ENCODE assay signal across 8 cellular contexts in genomic region chr3:177281292-177281942, GRCh38.
A peak's percentile ranks its signal among the peaks of the same experiment; 100 is the strongest.
DNase-seq lines count a peak whose midpoint lies in the region; ATAC-seq and FAIRE-seq lines count a peak whose summit lies in the region.
"Had no signal": no experiment of that assay in that cellular context is flagged by ENCODE, and none has a peak within 500 bp of the region (broad histone marks: within the 10 kb centered on the region; RNA-seq: fewer than 3 reads in every experiment).

No MANE protein-coding gene starts in this region.

- no peak overlapping the region for H3K4me3 ChIP-seq in HAP-1

- in situ Hi-C loops in KBM-7 (cut with MboI; ENCODE audit: low pct_unique_long_range_greater_than_20kb, low sequenced_read_pairs) = no loop called here
- in situ Hi-C loops in HAP-1 (cut with MboI; ENCODE audit: low sequenced_read_pairs) = no loop called here

- peak; percentile 54 for ATAC-seq in T-helper 17 cell
- no peak for ATAC-seq in naive thymus-derived CD8-positive, alpha-beta T cell

- no peak for DNase-seq in GM18507 (ENCODE audit: extremely low spot score, insufficient read length, low read depth)
- peak; percentile 72 for DNase-seq in KBM-7
- DNase-seq in T-helper 17 cell = no peak
- DNase-seq in naive thymus-derived CD8-positive, alpha-beta T cell = peak in 1 of 10 donors; percentile 14
- no peak for DNase-seq in COLO829 (ENCODE audit: low spot score)
- DNase-seq in HAP-1 (ENCODE audit: low spot score in 2 of 2) = no peak
- DNase-seq in EL = no peak

- H3K27me3 ChIP-seq in HAP-1 (ENCODE audit: low read depth) = no peaks in the 10 kb centered on the region

- H3K9me3 Mint-ChIP-seq in naive thymus-derived CD8-positive, alpha-beta T cell = peaks cover 0 to 3% (median 0%) of the 10 kb centered on the region in 9 donors

- POLR2A ChIA-PET in naive thymus-derived CD8-positive, alpha-beta T cell (lab: Charles Lee) = no interaction called here

- H3K27ac Mint-ChIP-seq in T-helper 17 cell = no peak overlapping the region
- H3K27ac Mint-ChIP-seq in naive thymus-derived CD8-positive, alpha-beta T cell = peak overlapping the region in 5 of 10 donors; percentile 31 to 68 (median 60)

- H3K4me1 ChIP-seq in HAP-1 = peaks cover 8% of the 10 kb centered on the region

- H3K9me3 ChIP-seq in T-helper 17 cell (ENCODE audit: control insufficient read depth, low read length, poor library complexity, severe bottlenecking) (no peaks in the 10 kb centered on the region), HAP-1 (no peaks in the 10 kb centered on the region)

- H3K36me3 Mint-ChIP-seq in T-helper 17 cell (ENCODE audit: low read depth) = no peaks in the 10 kb centered on the region
- no peaks in the 10 kb centered on the region for H3K36me3 Mint-ChIP-seq in naive thymus-derived CD8-positive, alpha-beta T cell

- no peaks in the 10 kb centered on the region for H3K36me3 ChIP-seq in HAP-1 (replicated peaks)

- peaks cover 16% of the 10 kb centered on the region for H3K4me1 Mint-ChIP-seq in T-helper 17 cell
- peaks cover 11 to 36% (median 28%) of the 10 kb centered on the region in 4 donors for H3K4me1 Mint-ChIP-seq in naive thymus-derived CD8-positive, alpha-beta T cell

- no peaks in the 10 kb centered on the region for H3K27me3 Mint-ChIP-seq in T-helper 17 cell
- H3K27me3 Mint-ChIP-seq in naive thymus-derived CD8-positive, alpha-beta T cell = no peaks in the 10 kb centered on the region

- H3K4me3 Mint-ChIP-seq in T-helper 17 cell = no peak overlapping the region
- peak overlapping the region in 8 of 10 donors; percentile 12 to 61 (median 40) for H3K4me3 Mint-ChIP-seq in naive thymus-derived CD8-positive, alpha-beta T cell

- FAIRE-seq in GM18507 (lab: Jason Lieb, UNC) = peak; percentile 47
- FAIRE-seq: colon had no signal
